In genomic region chr17:4565209-4566141, GRCh38 we compare ENCODE assay signal across 8 cellular contexts. TPM values are rescaled to one million over a fixed set of nuclear protein-coding genes. Genes with fewer than 3 reads are reported as not detected.
DNase-seq lines count a peak whose midpoint lies in the region; ATAC-seq, FAIRE-seq and TF ChIP-seq lines count a peak whose summit lies in the region.

No MANE protein-coding gene starts in this region.

- H3K4me2 ChIP-seq in GM12878 (ENCODE audit: control insufficient read depth, insufficient read depth) = peak overlapping the region; percentile 46; the same call in 1 of the 2 replicates

- peak; percentile 80 to 92 (median 86) for TF ChIP-seq CTCF in GM12878 (IDR thresholded peaks at IDR 0.05 in 2 of 3, conservative IDR thresholded peaks at IDR 0.05 in 1 of 3; ENCODE audit: control insufficient read depth in 2 of 3, extremely low read depth in 1 of 3, insufficient read depth in 1 of 3, low read depth in 3 of 3, low read length in 3 of 3)

- H3K27me3 ChIP-seq in GM12878 (replicated peaks in 1 of 2; ENCODE audit: control insufficient read depth in 2 of 2, insufficient read depth in 2 of 2, low read length in 1 of 2) = no peaks in the 10 kb centered on the region

- TF ChIP-seq EP300 in GM12878 (IDR thresholded peaks at IDR 0.05; ENCODE audit: borderline replicate concordance in 1 of 2, control insufficient read depth in 1 of 2, low read depth in 2 of 2, low read length in 2 of 2) = no peak

- no peak for TF ChIP-seq POLR2A in GM12878 (IDR thresholded peaks at IDR 0.05; ENCODE audit: low read depth, low read length)

- peak; percentile 45 to 62 for ATAC-seq in activated CD4-positive, CD25-positive, alpha-beta regulatory T cell treated with anti-CD3 and anti-CD28 coated beads, Interleukin-2, amount 50 U/mL, for 24 hours
- ATAC-seq in GM12878 = peak; percentile 78
- peak; percentile 85 for ATAC-seq in sciatic nerve
- no peak for ATAC-seq in GM18868 (IDR thresholded peaks at IDR 0.05; ENCODE audit: unreplicated experiment)

- no peaks in the 10 kb centered on the region; the same call in 1 of the 3 replicates for H3K9me3 ChIP-seq in GM12878 (replicated peaks; ENCODE audit: control insufficient read depth, insufficient read depth, low read length)

- H3K9ac ChIP-seq in GM12878 (ENCODE audit: control insufficient read depth, insufficient read depth, low read length) = no peak overlapping the region

- H3K4me1 ChIP-seq in GM12878 (ENCODE audit: control insufficient read depth, insufficient read depth, low read length) = peaks cover 32% of the 10 kb centered on the region

- in situ Hi-C loops in GM12878 (cut with MboI) = loop anchor here (5.0 kb wide), 1 partner anchor 57 kb away; no protein-coding TSS in a partner anchor

- no peaks in the 10 kb centered on the region for H3K36me3 ChIP-seq in GM12878 (ENCODE audit: control insufficient read depth in 2 of 2, insufficient read depth in 2 of 2, low read length in 1 of 2)

- BruUV-seq in GM12878 (replicated peaks; lab: Mats Ljungman, UMichigan) = no TSS peak

- no peak for DNase-seq in activated CD4-positive, CD25-positive, alpha-beta regulatory T cell treated with anti-CD3 and anti-CD28 coated beads, Interleukin-2, amount 50 U/mL, for 72 hours
- DNase-seq in NCI-H1694 (lab: John Stamatoyannopoulos, UW) (peak; percentile 88), SW 1271 (lab: John Stamatoyannopoulos, UW) (peak; percentile 42 to 81), GM12878 (ENCODE audit: low read depth, low spot score) (no peak), hippocampal formation (lab: John Stamatoyannopoulos, UW) (peak; percentile 25 to 80), sciatic nerve (ENCODE audit: low spot score) (no peak)

- CTCF ChIA-PET in GM12878 (lab: Yijun Ruan, JAX) = interaction anchor here (0.6 to 6.3 kb wide), 22 partner anchors 8 to 652 kb away, joined by 3 to 135 read pairs (median 4); partner anchors contain the start of gene MYBBP1A

- POLR2A ChIA-PET in GM12878 (lab: Charles Lee) = interaction anchor here (0.6 to 1.1 kb wide), 2 partner anchors 9 to 1824 kb away, joined by 3 to 4 read pairs; no protein-coding TSS in a partner anchor

- WGBS in GM12878 (ENCODE audit: insufficient coverage, insufficient replicate concordance, low lambda C conversion rate, missing lambda C conversion rate) = 25% methylated on average over 16 of the region's 16 CpGs

- no peaks in the 10 kb centered on the region for H3K79me2 ChIP-seq in GM12878 (ENCODE audit: control insufficient read depth, insufficient read depth, low read length)

- H3K4me3 ChIP-seq in GM12878 = no peak overlapping the region

- H2AFZ ChIP-seq in GM12878 (ENCODE audit: control insufficient read depth, low read depth, low read length) = peak overlapping the region; percentile 86

- RAD21 ChIA-PET in GM12878 (lab: Charles Lee; ENCODE audit: unreplicated experiment) = interaction anchor here (1.0 to 1.2 kb wide), 5 partner anchors 10 to 136 kb away, joined by 3 to 4 read pairs (median 3); partner anchors contain the start of gene MYBBP1A

- FAIRE-seq in GM12878 (lab: Jason Lieb, UNC) = peak; percentile 68

- SMC1A ChIA-PET in GM12878 (lab: Charles Lee; ENCODE audit: uncharacterized antibody, unreplicated experiment) = interaction anchor here (0.6 to 1.5 kb wide), 2 partner anchors 52 to 137 kb away, joined by 3 to 4 read pairs; no protein-coding TSS in a partner anchor

- intact Hi-C loops in GM12878 (cut with micrococcal nuclease; ENCODE audit: unreplicated experiment) = loop anchor here (1.0 to 10.0 kb wide), 3 partner anchors 61 to 323 kb away; no protein-coding TSS in a partner anchor
- intact Hi-C loops in sciatic nerve (cut with DNase I) = loop anchor here (10.0 kb wide), 1 partner anchor 59 kb away; no protein-coding TSS in a partner anchor

- H4K20me1 ChIP-seq in GM12878 (ENCODE audit: control insufficient read depth, insufficient read depth) = no peaks in the 10 kb centered on the region

- TF ChIP-seq RAD21 in GM12878 (IDR thresholded peaks at IDR 0.05; ENCODE audit: insufficient read depth, low read depth, low read length) = peak; percentile 53

- no peak overlapping the region for H3K27ac ChIP-seq in GM12878 (ENCODE audit: control insufficient read depth, insufficient read depth)

RNA-seq across cellular contexts. Expression of gene GGT6, which starts 5.1 kb away (rescaled TPM):
- total RNA-seq in GM12878 (2013; cell fraction: nucleolus; rRNA removed) = not detected in 2 replicates
- 0.82 TPM in 1 of 2 replicates, not detected in the other for total RNA-seq in GM12878 (2014; rRNA removed)
- 0.13 TPM in 1 of 2 replicates, not detected in the other for total RNA-seq in GM12878 (2014; rRNA removed; fragmentation: Illumina TruSeq; extraction: Trizol)
- 0.16 and 0.26 TPM in 2 replicates for total RNA-seq in GM12878 (2021)
- polyA plus RNA-seq in GM12878 (2011; ENCODE audit: low read depth) = not detected
- not detected in 2 replicates for polyA plus RNA-seq in GM12878 (2011; rRNA removed)
- not detected in 2 replicates for polyA plus RNA-seq in GM12878 (2011; cell fraction: cytosol; rRNA removed)
- polyA plus RNA-seq in GM12878 (2011; cell fraction: nucleus; rRNA removed) = 0.13 TPM in 1 of 2 replicates, not detected in the other
- polyA plus RNA-seq in GM12878 (2012) = not detected in 2 replicates
- 0.01 TPM in 1 of 2 replicates, not detected in the other for polyA plus RNA-seq in GM12878 (2014; fragmentation: Illumina TruSeq; extraction: Trizol)
- not detected for polyA plus RNA-seq in GM12878 (2014; fragmentation: Nextera tagmentation; extraction: Ambion mirVana)
- 0.19 and 0.22 TPM in 2 replicates for polyA plus RNA-seq in GM12878 (2014; rRNA removed)
- polyA plus RNA-seq in GM12878 (2016; fragmentation: Nextera tagmentation; extraction: Ambion mirVana) = under 1 TPM in 1 of 2 experiments, not detected in 1; 0.12 TPM
- not detected in 2 replicates for polyA minus RNA-seq in GM12878 (2011; rRNA and poly(A)+ RNA removed)
- not detected in 2 replicates for polyA minus RNA-seq in GM12878 (2011; cell fraction: cytosol; rRNA and poly(A)+ RNA removed)
- not detected in 2 replicates for polyA minus RNA-seq in GM12878 (2011; cell fraction: nucleus; rRNA and poly(A)+ RNA removed)
- not detected for total RNA-seq in sciatic nerve

RNA-seq across cellular contexts. Expression of gene MYBBP1A, which starts 10.3 kb away (rescaled TPM):
- total RNA-seq in GM12878 (2013; cell fraction: nucleolus; rRNA removed) = 120 and 130 TPM in 2 replicates
- total RNA-seq in GM12878 (2014; rRNA removed) = 98.5 and 120 TPM in 2 replicates
- total RNA-seq in GM12878 (2014; rRNA removed; fragmentation: Illumina TruSeq; extraction: Trizol) = 30.7 and 40.5 TPM in 2 replicates
- total RNA-seq in GM12878 (2021) = 115 and 121 TPM in 2 replicates
- 17.5 TPM for polyA plus RNA-seq in GM12878 (2011; ENCODE audit: low read depth)
- polyA plus RNA-seq in GM12878 (2011; rRNA removed) = 13.1 and 29.5 TPM in 2 replicates
- 25.7 and 40.7 TPM in 2 replicates for polyA plus RNA-seq in GM12878 (2011; cell fraction: cytosol; rRNA removed)
- polyA plus RNA-seq in GM12878 (2011; cell fraction: nucleus; rRNA removed) = 182 and 265 TPM in 2 replicates
- polyA plus RNA-seq in GM12878 (2012) = 43.0 and 54.9 TPM in 2 replicates
- 17.8 and 54.2 TPM in 2 replicates for polyA plus RNA-seq in GM12878 (2014; fragmentation: Illumina TruSeq; extraction: Trizol)
- 1 to 10 TPM; 2.5 to 4.2 TPM for polyA plus RNA-seq in GM12878 (2014; fragmentation: Nextera tagmentation; extraction: Ambion mirVana)
- 89.0 and 126 TPM in 2 replicates for polyA plus RNA-seq in GM12878 (2014; rRNA removed)
- 100 to 1,000 TPM; 118 to 120 TPM for polyA plus RNA-seq in GM12878 (2016; fragmentation: Nextera tagmentation; extraction: Ambion mirVana)
- 43.4 and 52.2 TPM in 2 replicates for polyA minus RNA-seq in GM12878 (2011; rRNA and poly(A)+ RNA removed)
- polyA minus RNA-seq in GM12878 (2011; cell fraction: cytosol; rRNA and poly(A)+ RNA removed) = 37.6 and 40.4 TPM in 2 replicates
- polyA minus RNA-seq in GM12878 (2011; cell fraction: nucleus; rRNA and poly(A)+ RNA removed) = 50.7 and 108 TPM in 2 replicates
- 45.1 TPM for total RNA-seq in sciatic nerve

RNA-seq across cellular contexts. Expression of gene SMTNL2, which starts 18.9 kb away (rescaled TPM):
- not detected in 2 replicates for total RNA-seq in GM12878 (2013; cell fraction: nucleolus; rRNA removed)
- total RNA-seq in GM12878 (2014; rRNA removed) (not detected in 2 replicates), GM12878 (2014; rRNA removed; fragmentation: Illumina TruSeq; extraction: Trizol) (not detected in 2 replicates), GM12878 (2021) (not detected in 2 replicates), sciatic nerve (1.6 TPM)
- polyA plus RNA-seq in GM12878 (2011; ENCODE audit: low read depth) = not detected
- polyA plus RNA-seq in GM12878 (2011; rRNA removed) (not detected in 2 replicates), GM12878 (2014; fragmentation: Illumina TruSeq; extraction: Trizol) (not detected in 2 replicates), GM12878 (2014; fragmentation: Nextera tagmentation; extraction: Ambion mirVana) (not detected), GM12878 (2014; rRNA removed) (not detected in 2 replicates), GM12878 (2016; fragmentation: Nextera tagmentation; extraction: Ambion mirVana) (not detected)
- polyA plus RNA-seq in GM12878 (2011; cell fraction: cytosol; rRNA removed) = not detected in 2 replicates
- not detected in 2 replicates for polyA plus RNA-seq in GM12878 (2011; cell fraction: nucleus; rRNA removed)
- polyA plus RNA-seq in GM12878 (2012) = not detected in 2 replicates
- polyA minus RNA-seq in GM12878 (2011; rRNA and poly(A)+ RNA removed) = not detected in 2 replicates
- polyA minus RNA-seq in GM12878 (2011; cell fraction: cytosol; rRNA and poly(A)+ RNA removed) = not detected in 2 replicates
- not detected in 2 replicates for polyA minus RNA-seq in GM12878 (2011; cell fraction: nucleus; rRNA and poly(A)+ RNA removed)

Comparison
In these comparisons a context has a peak if more than half of its experiments do, and no peak if none do; other contexts are left out.
1. DNase-seq: peak in NCI-H1694 (single experiment), SW 1271 (2 of 2) and hippocampal formation (2 of 2); none in activated CD4-positive, CD25-positive, alpha-beta regulatory T cell treated with anti-CD3 and anti-CD28 coated beads, Interleukin-2, amount 50 U/mL, for 72 hours (single experiment), GM12878 (single experiment) and sciatic nerve (single experiment).